8 cellular contexts compared by ENCODE assay signal in genomic region chr17:75088902-75089417, GRCh38. TPM values are rescaled to one million over a fixed set of nuclear protein-coding genes. Genes with fewer than 3 reads are reported as not detected.
A peak's percentile ranks its signal among the peaks of the same experiment; 100 is the strongest.
DNase-seq lines count a peak whose midpoint lies in the region; ATAC-seq, FAIRE-seq and TF ChIP-seq lines count a peak whose summit lies in the region.

No MANE protein-coding gene starts in this region.

- H3K36me3 Mint-ChIP-seq in astrocyte (ENCODE audit: low read depth, unreplicated experiment), result peaks cover 2% of the 10 kb centered on the region

- DNase-seq in HT-29 (ENCODE audit: low spot score) (peak; percentile 73), astrocyte (ENCODE audit: low read depth) (no peak), lung microvascular endothelial cell (ENCODE audit: low read depth in 2 of 2) (peak; percentile 40 to 64), globus pallidus (ENCODE audit: low spot score) (no peak), KG1 (lab: John Stamatoyannopoulos, UW) (no peak), SHP77 (lab: John Stamatoyannopoulos, UW) (no peak)

- H3K27ac ChIP-seq in ACC112 (ENCODE audit: low read depth, low read length) (peak overlapping the region; percentile 47), astrocyte (ENCODE audit: low read depth, low read length) (no peak overlapping the region)

- no peaks in the 10 kb centered on the region for H3K9me3 Mint-ChIP-seq in astrocyte (ENCODE audit: unreplicated experiment)

- no peak for ATAC-seq in GM18861 (IDR thresholded peaks at IDR 0.05; ENCODE audit: unreplicated experiment)

- H3K36me3 ChIP-seq in ACC112 (ENCODE audit: insufficient read depth, low read length), result no peaks in the 10 kb centered on the region
- H3K36me3 ChIP-seq in astrocyte (ENCODE audit: insufficient read depth, low read length), result no peaks in the 10 kb centered on the region

- H3K4me1 ChIP-seq in ACC112 (ENCODE audit: control insufficient read depth, insufficient read depth, low read length, unreplicated experiment) (peaks cover 52% of the 10 kb centered on the region), astrocyte (ENCODE audit: insufficient read depth, low read length) (peaks cover 26% of the 10 kb centered on the region)

- H3K4me3 Mint-ChIP-seq in astrocyte (ENCODE audit: unreplicated experiment), result peak overlapping the region; percentile 83

- no peak for FAIRE-seq in astrocyte (lab: Jason Lieb, UNC)

- no peaks in the 10 kb centered on the region for H3K27me3 Mint-ChIP-seq in astrocyte (ENCODE audit: low read depth, unreplicated experiment)

- TF ChIP-seq CTCF in astrocyte (IDR thresholded peaks at IDR 0.05; ENCODE audit: insufficient read depth, low read depth, low read length), result no peak

- H3K4me1 Mint-ChIP-seq in astrocyte (ENCODE audit: low read depth, unreplicated experiment), result peaks cover 39% of the 10 kb centered on the region

- H3K79me2 ChIP-seq in ACC112 (ENCODE audit: control insufficient read depth, insufficient read depth, low read length, unreplicated experiment) (peaks cover 8% of the 10 kb centered on the region), astrocyte (ENCODE audit: insufficient read depth, low read length) (no peaks in the 10 kb centered on the region)

- H3K4me3 ChIP-seq in ACC112 (ENCODE audit: low read depth, low read length) (peak overlapping the region; percentile 80), astrocyte (ENCODE audit: insufficient read depth, low read depth, low read length) (no peak overlapping the region)

- peak overlapping the region; percentile 85 for H3K4me2 ChIP-seq in astrocyte (ENCODE audit: low read length)

- H4K20me1 ChIP-seq in astrocyte (ENCODE audit: insufficient read depth, low read length), result no peaks in the 10 kb centered on the region

- H3K27ac Mint-ChIP-seq in astrocyte (ENCODE audit: unreplicated experiment), result peak overlapping the region; percentile 63

- H2AFZ ChIP-seq in ACC112 (ENCODE audit: low read length, unreplicated experiment) (no peak overlapping the region), astrocyte (ENCODE audit: low read depth, low read length) (no peak overlapping the region)

- H3K9ac ChIP-seq in astrocyte (ENCODE audit: low read length), result no peak overlapping the region

- H3K27me3 ChIP-seq in ACC112 (ENCODE audit: insufficient read depth, low read length) (no peaks in the 10 kb centered on the region), astrocyte (ENCODE audit: insufficient read depth, low read length) (no peaks in the 10 kb centered on the region)

- no peaks in the 10 kb centered on the region for H3K9me3 ChIP-seq in astrocyte (ENCODE audit: insufficient read depth, low read depth, low read length)

RNA-seq across cellular contexts. Expression of gene SLC16A5, which starts 1.2 kb away (rescaled TPM):
- total RNA-seq in HT-29 (2014; rRNA removed; shearing (Covaris generic)), result 231 and 264 TPM in 2 replicates
- total RNA-seq in astrocyte (7.1 and 10.6 TPM in 2 replicates), lung microvascular endothelial cell (2.0 and 3.9 TPM in 2 replicates)

RNA-seq across cellular contexts. Expression of gene ARMC7, which starts 20.8 kb away (rescaled TPM):
- 18.3 and 18.8 TPM in 2 replicates for total RNA-seq in HT-29 (2014; rRNA removed; shearing (Covaris generic))
- 11.5 and 11.9 TPM in 2 replicates for total RNA-seq in astrocyte
- total RNA-seq in lung microvascular endothelial cell, result 2.4 and 2.8 TPM in 2 replicates

RNA-seq across cellular contexts. Expression of gene KCTD2, which starts 41.9 kb away (rescaled TPM):
- total RNA-seq in HT-29 (2014; rRNA removed; shearing (Covaris generic)), result 8.9 and 9.2 TPM in 2 replicates
- total RNA-seq in astrocyte (17.1 and 18.6 TPM in 2 replicates), lung microvascular endothelial cell (9.2 and 11.9 TPM in 2 replicates)

RNA-seq across cellular contexts. Expression of gene ATP5PD, which starts 42.2 kb away (rescaled TPM):
- 127 and 169 TPM in 2 replicates for total RNA-seq in HT-29 (2014; rRNA removed; shearing (Covaris generic))
- 238 and 239 TPM in 2 replicates for total RNA-seq in astrocyte
- 156 and 219 TPM in 2 replicates for total RNA-seq in lung microvascular endothelial cell

RNA-seq across cellular contexts. Expression of gene NT5C, which starts 42.6 kb away (rescaled TPM):
- total RNA-seq in HT-29 (2014; rRNA removed; shearing (Covaris generic)), result 206 and 233 TPM in 2 replicates
- total RNA-seq in astrocyte (23.7 and 29.5 TPM in 2 replicates), lung microvascular endothelial cell (34.7 and 38.7 TPM in 2 replicates)

Comparison
In these comparisons a context has a peak if more than half of its experiments do, and no peak if none do; other contexts are left out.
1. DNase-seq: peak in HT-29 (single experiment) and lung microvascular endothelial cell (2 of 2); none in astrocyte (single experiment), globus pallidus (single experiment), KG1 (single experiment) and SHP77 (0 of 2).
2. RNA of gene SLC16A5, which starts 1.2 kb away (total RNA-seq): 231 to 264 TPM in HT-29; 7.1 to 10.6 TPM in astrocyte and 2.0 to 3.9 TPM in lung microvascular endothelial cell; every median in the first group is over 10 times any median in the second.